Comparison of ENCODE assay signal across 15 cellular contexts in the genomic region with DNA sequence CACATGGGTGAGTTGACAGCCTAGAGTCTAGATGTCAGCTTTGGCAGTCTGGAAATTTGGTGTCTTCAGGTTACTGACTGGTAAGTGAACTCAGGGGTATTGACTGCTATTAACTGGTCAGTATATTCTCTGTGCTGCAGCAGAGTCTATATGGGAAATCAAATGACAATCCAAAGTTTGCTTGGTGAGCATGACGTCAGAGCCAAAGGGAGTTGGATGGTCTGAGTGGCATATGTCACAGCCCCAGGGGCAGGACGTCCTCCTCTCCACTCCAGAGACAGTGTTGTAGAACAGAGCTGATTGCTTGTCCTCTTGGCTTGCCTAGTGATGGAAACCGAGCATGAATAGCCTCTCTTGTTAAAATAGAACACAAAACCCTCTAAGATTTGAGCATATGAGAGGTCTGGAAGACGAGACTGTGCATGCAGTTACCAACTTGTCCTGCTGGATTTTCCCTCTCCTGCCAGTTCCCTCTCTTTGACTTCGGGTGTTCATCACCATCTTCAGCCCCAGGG. TPM values are rescaled to one million over a fixed set of nuclear protein-coding genes. Genes with fewer than 3 reads are reported as not detected.
A peak's percentile ranks its signal among the peaks of the same experiment; 100 is the strongest.
DNase-seq lines count a peak whose midpoint lies in the region; ATAC-seq, FAIRE-seq and TF ChIP-seq lines count a peak whose summit lies in the region.
"Had no signal": no experiment of that assay in that cellular context is flagged by ENCODE, and none has a peak within 500 bp of the region (broad histone marks: within the 10 kb centered on the region; RNA-seq: fewer than 3 reads in every experiment).

No MANE protein-coding gene starts in this region.

- H3K79me2 ChIP-seq in HepG2 (ENCODE audit: insufficient read depth, low read length): no peaks in the 10 kb centered on the region

- no peak for DNase-seq in HepG2 (ENCODE audit: low spot score)
- DNase-seq in right lobe of liver: no peak
- peak; percentile 48 for DNase-seq in epidermal melanocyte (ENCODE audit: insufficient read length, low spot score)
- DNase-seq in left colon: no peak
- peak; percentile 34 for DNase-seq in putamen (ENCODE audit: low spot score)
- no peak for DNase-seq in GM19240 (ENCODE audit: insufficient read length, low spot score)
- no peak for DNase-seq in naive thymus-derived CD8-positive, alpha-beta T cell
- DNase-seq: 8988T; CD4-positive, CD25-positive, alpha-beta regulatory T cell; DMS79 treated with DMSO at 0.1 percent for 48 hours; GF-D8; GM23248; HCEC 1CT had no signal

- TF ChIP-seq EP300 in HepG2 (IDR thresholded peaks at IDR 0.05; ENCODE audit: low read depth in 2 of 2, low read length in 2 of 2): no peak
- TF ChIP-seq EP300 in HepG2 (CRISPR knock-in tag; IDR thresholded peaks at IDR 0.05; ENCODE audit: borderline replicate concordance): no peak

- CTCF ChIA-PET in HepG2 (lab: Yijun Ruan, JAX; ENCODE audit: low intra/inter-chr PET ratio, low total read pairs): no interaction called here

- TF ChIP-seq RAD21 in HepG2 (CRISPR knock-in tag; IDR thresholded peaks at IDR 0.05): no peak

- no TSS peak for BruUV-seq in HepG2 (replicated peaks; lab: Mats Ljungman, UMichigan)

- no peak overlapping the region for H3K4me2 ChIP-seq in HepG2 (ENCODE audit: low read depth, low read length)

- H3K4me3 Mint-ChIP-seq in naive thymus-derived CD8-positive, alpha-beta T cell: no peak overlapping the region
- H3K4me3 Mint-ChIP-seq: CD4-positive, CD25-positive, alpha-beta regulatory T cell had no signal

- H2AFZ ChIP-seq in HepG2 (ENCODE audit: low read length): no peak overlapping the region
- H2AFZ ChIP-seq: GM23248 had no signal

- H3K27me3 Mint-ChIP-seq in naive thymus-derived CD8-positive, alpha-beta T cell: peaks cover 11 to 49% (median 25%) of the 10 kb centered on the region in 5 donors

- H3K27me3 ChIP-seq in HepG2 (ENCODE audit: control insufficient read depth in 1 of 2, insufficient read depth in 2 of 2, low read length in 2 of 2) (peaks cover 6 to 25% of the 10 kb centered on the region in 2 experiments; a peak in 4 of 5 replicates), right lobe of liver (peaks cover 0 to 7% of the 10 kb centered on the region in 2 donors)
- H3K27me3 ChIP-seq: BLaER1 treated with 17β-estradiol and CSF1 and Interleukin-3, amounts not matched to agents 10 nM and 100 nM had no signal

- no peak overlapping the region for H3K27ac ChIP-seq in HepG2 (ENCODE audit: extremely low read length, insufficient read depth, low read length)
- H3K27ac ChIP-seq in right lobe of liver: no peak overlapping the region
- H3K27ac ChIP-seq: GM23248 had no signal

- H3K4me1 ChIP-seq in HepG2 (ENCODE audit: insufficient read depth, low read length) (peaks cover 14% of the 10 kb centered on the region), right lobe of liver (peaks cover 0 to 10% (median 0%) of the 10 kb centered on the region in 4 donors)

- H3K4me3 ChIP-seq in HepG2 (replicated peaks in 1 of 3; ENCODE audit: insufficient read depth in 1 of 3, low read depth in 2 of 3, low read length in 3 of 3) (no peak overlapping the region), right lobe of liver (no peak overlapping the region)
- H3K4me3 ChIP-seq: BLaER1 treated with 17β-estradiol and CSF1 and Interleukin-3, amounts not matched to agents 10 nM and 100 nM; GM23248 had no signal

- H3K36me3 ChIP-seq in HepG2 (replicated peaks in 1 of 2; ENCODE audit: control insufficient read depth in 1 of 2, insufficient read depth in 2 of 2, low read length in 2 of 2) (no peaks in the 10 kb centered on the region), right lobe of liver (no peaks in the 10 kb centered on the region)

- 25% methylated on average over 5 of the region's 5 CpGs for WGBS in HepG2 (ENCODE audit: low lambda C conversion rate)
- 39% methylated on average over 4 of the region's 5 CpGs for WGBS in right lobe of liver (ENCODE audit: insufficient coverage, low coverage, low lambda C conversion rate, missing lambda C conversion rate)

- no peak for FAIRE-seq in HepG2 (lab: Jason Lieb, UNC)

- H3K27ac Mint-ChIP-seq in naive thymus-derived CD8-positive, alpha-beta T cell: peak overlapping the region in 1 of 10 donors; percentile 31
- H3K27ac Mint-ChIP-seq: CD4-positive, CD25-positive, alpha-beta regulatory T cell had no signal

- peaks cover 7 to 21% (median 14%) of the 10 kb centered on the region in 4 donors for H3K4me1 Mint-ChIP-seq in naive thymus-derived CD8-positive, alpha-beta T cell

- no peak for ATAC-seq in HepG2
- no peak for ATAC-seq in right lobe of liver
- ATAC-seq in left colon: peak; percentile 18
- no peak for ATAC-seq in naive thymus-derived CD8-positive, alpha-beta T cell
- ATAC-seq in GM18873 (IDR thresholded peaks at IDR 0.05; ENCODE audit: low FRiP score, unreplicated experiment): no peak

- TF ChIP-seq POLR2A in HepG2 (IDR thresholded peaks at IDR 0.05; ENCODE audit: insufficient read depth in 1 of 2, low read depth in 2 of 2, low read length in 2 of 2) (no peak), right lobe of liver (IDR thresholded peaks at IDR 0.05) (no peak)

- POLR2A ChIA-PET in HepG2 (lab: Yijun Ruan, JAX): no interaction called here
- POLR2A ChIA-PET in naive thymus-derived CD8-positive, alpha-beta T cell (lab: Charles Lee): no interaction called here

- H3K36me3 Mint-ChIP-seq in naive thymus-derived CD8-positive, alpha-beta T cell: peaks cover 0 to 8% (median 5%) of the 10 kb centered on the region in 3 donors
- H3K36me3 Mint-ChIP-seq: CD4-positive, CD25-positive, alpha-beta regulatory T cell had no signal

- in situ Hi-C loops in HepG2 (cut with HindIII; ENCODE audit: extremely low pct_ligation_motif_present, low pct_unique_long_range_greater_than_20kb): no loop called here

- intact Hi-C loops in HepG2 (cut with micrococcal nuclease; ENCODE audit: unreplicated experiment): no loop called here
- intact Hi-C loops in right lobe of liver (cut with DNase I): no loop called here
- intact Hi-C loops in left colon (cut with DNase I, micrococcal nuclease): no loop called here

- H3K9ac ChIP-seq in HepG2 (ENCODE audit: insufficient read depth, low read depth, low read length): no peak overlapping the region
- H3K9ac ChIP-seq: BLaER1 treated with 17β-estradiol and CSF1 and Interleukin-3, amounts not matched to agents 10 nM and 100 nM; GM23248 had no signal

- no peak for TF ChIP-seq CTCF in HepG2 (CRISPR knock-in tag; IDR thresholded peaks at IDR 0.05)
- no peak for TF ChIP-seq CTCF in right lobe of liver (IDR thresholded peaks at IDR 0.05)

- peaks cover 0 to 14% (median 3%) of the 10 kb centered on the region in 9 donors for H3K9me3 Mint-ChIP-seq in naive thymus-derived CD8-positive, alpha-beta T cell

- H4K20me1 ChIP-seq in HepG2 (ENCODE audit: insufficient read depth, low read length): no peaks in the 10 kb centered on the region
- H4K20me1 ChIP-seq: BLaER1 treated with 17β-estradiol and CSF1 and Interleukin-3, amounts not matched to agents 10 nM and 100 nM had no signal

- H3K9me3 ChIP-seq in HepG2 (ENCODE audit: low read length): peaks cover 6% of the 10 kb centered on the region; the same call in 1 of the 2 replicates
- no peaks in the 10 kb centered on the region for H3K9me3 ChIP-seq in right lobe of liver

TF ChIP-seq in HepG2, 621 proteins besides CTCF, POLR2A, EP300 and RAD21 (continues in another document):
- TF ChIP-seq KAT8 (CRISPR knock-in tag; IDR thresholded peaks at IDR 0.05): no peak
- no peak for TF ChIP-seq DNMT3B (CRISPR knock-in tag; conservative IDR thresholded peaks at IDR 0.05)
- peak; percentile 89 for TF ChIP-seq CREB1 (IDR thresholded peaks at IDR 0.05)
- no peak for TF ChIP-seq CREB1 (CRISPR knock-in tag; IDR thresholded peaks at IDR 0.05)
- TF ChIP-seq PHF5A (CRISPR knock-in tag; IDR thresholded peaks at IDR 0.05; ENCODE audit: low read depth, unreplicated experiment): no peak
- TF ChIP-seq ZNF256 (CRISPR knock-in tag; conservative IDR thresholded peaks at IDR 0.05): no peak
- no peak for TF ChIP-seq KLF15 (CRISPR knock-in tag; IDR thresholded peaks at IDR 0.05; ENCODE audit: borderline replicate concordance)
- TF ChIP-seq ETV6 (CRISPR knock-in tag; conservative IDR thresholded peaks at IDR 0.05): no peak
- TF ChIP-seq, protein P1, sequence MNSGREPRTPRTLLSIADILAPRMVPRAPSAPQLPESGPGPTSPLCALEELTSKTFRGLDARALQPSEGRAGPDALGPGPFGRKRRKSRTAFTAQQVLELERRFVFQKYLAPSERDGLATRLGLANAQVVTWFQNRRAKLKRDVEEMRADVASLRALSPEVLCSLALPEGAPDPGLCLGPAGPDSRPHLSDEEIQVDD (CRISPR knock-in tag; IDR thresholded peaks at IDR 0.05; ENCODE audit: borderline replicate concordance): no peak
- no peak for TF ChIP-seq MEF2D (CRISPR knock-in tag; IDR thresholded peaks at IDR 0.05)
- TF ChIP-seq GTF2F1 (IDR thresholded peaks at IDR 0.05; ENCODE audit: low read length): no peak

RNA-seq across cellular contexts. Expression of a gene that starts 3.3 kb away (rescaled TPM):
- 0.21 and 0.42 TPM in 2 replicates for total RNA-seq in HepG2 (2016; rRNA removed; fragmentation: Illumina TruSeq; extraction: Trizol)
- not detected in 2 replicates for total RNA-seq in HepG2 (2016; cell fraction: cytosol; rRNA removed; fragmentation: Illumina TruSeq; extraction: Trizol; ENCODE audit: low read depth)
- total RNA-seq in HepG2 (2016; cell fraction: insoluble cytoplasmic fraction; rRNA removed; fragmentation: Illumina TruSeq; extraction: Trizol): 0.30 and 0.33 TPM in 2 replicates
- 0.25 and 0.28 TPM in 2 replicates for total RNA-seq in HepG2 (2016; cell fraction: membrane; rRNA removed; fragmentation: Illumina TruSeq; extraction: Trizol)
- total RNA-seq in HepG2 (2016; cell fraction: nucleus; rRNA removed; fragmentation: Illumina TruSeq; extraction: Trizol): 0.31 TPM in 1 of 2 replicates, not detected in the other
- 0.35 and 0.67 TPM in 2 replicates for polyA plus RNA-seq in HepG2 (2011; rRNA removed)
- 0.63 and 0.83 TPM in 2 replicates for polyA plus RNA-seq in HepG2 (2011; cell fraction: cytosol; rRNA removed)
- 0.36 and 0.56 TPM in 2 replicates for polyA plus RNA-seq in HepG2 (2011; cell fraction: nucleus; rRNA removed)
- polyA plus RNA-seq in HepG2 (2012): 0.13 and 0.19 TPM in 2 replicates
- 0.07 TPM in 1 of 2 replicates, not detected in the other for polyA plus RNA-seq in HepG2 (2016; cell fraction: cytosol; fragmentation: Illumina TruSeq; extraction: Trizol; ENCODE audit: low read depth)
- 0.44 and 0.53 TPM in 2 replicates for polyA plus RNA-seq in HepG2 (2016; cell fraction: insoluble cytoplasmic fraction; fragmentation: Illumina TruSeq; extraction: Trizol; ENCODE audit: low read depth)
- polyA plus RNA-seq in HepG2 (2016; cell fraction: membrane; fragmentation: Illumina TruSeq; extraction: Trizol; ENCODE audit: low read depth): 0.19 TPM in 1 of 2 replicates, not detected in the other
- 0.15 TPM in 1 of 2 replicates, not detected in the other for polyA plus RNA-seq in HepG2 (2016; cell fraction: nucleus; fragmentation: Illumina TruSeq; extraction: Trizol; ENCODE audit: insufficient read depth, low read depth)
- 0.02 and 10.0 TPM in 2 replicates for polyA minus RNA-seq in HepG2 (2011; rRNA and poly(A)+ RNA removed; ENCODE audit: low replicate concordance)
- not detected in 2 replicates for polyA minus RNA-seq in HepG2 (2011; cell fraction: cytosol; rRNA and poly(A)+ RNA removed)
- 0.25 and 0.77 TPM in 2 replicates for polyA minus RNA-seq in HepG2 (2011; cell fraction: nucleus; rRNA and poly(A)+ RNA removed)
- total RNA-seq in right lobe of liver: 1 to 10 TPM; 1.1 to 2.7 (median 1.3) TPM
- 10 to 100 TPM in 1 of 2 donors, 1 to 10 TPM in 1; 10.0 to 12.8 TPM for total RNA-seq in left colon
- total RNA-seq in naive thymus-derived CD8-positive, alpha-beta T cell: under 1 TPM; 0.63 to 0.65 TPM
- polyA plus RNA-seq in naive thymus-derived CD8-positive, alpha-beta T cell: under 1 TPM in 2 of 3 donors, not detected in 1; 0.08 to 0.51 TPM
- total RNA-seq: GM23248 had no signal

Comparison
In these comparisons a context has a peak if more than half of its experiments do, and no peak if none do; other contexts are left out.
1. DNase-seq: peak in epidermal melanocyte (single experiment) and putamen (single experiment); none in HepG2 (single experiment), right lobe of liver (0 of 3), left colon (0 of 2), GM19240 (single experiment) and naive thymus-derived CD8-positive, alpha-beta T cell (0 of 10).